Comparison of ENCODE assay signal across 8 cellular contexts in the genomic region with DNA sequence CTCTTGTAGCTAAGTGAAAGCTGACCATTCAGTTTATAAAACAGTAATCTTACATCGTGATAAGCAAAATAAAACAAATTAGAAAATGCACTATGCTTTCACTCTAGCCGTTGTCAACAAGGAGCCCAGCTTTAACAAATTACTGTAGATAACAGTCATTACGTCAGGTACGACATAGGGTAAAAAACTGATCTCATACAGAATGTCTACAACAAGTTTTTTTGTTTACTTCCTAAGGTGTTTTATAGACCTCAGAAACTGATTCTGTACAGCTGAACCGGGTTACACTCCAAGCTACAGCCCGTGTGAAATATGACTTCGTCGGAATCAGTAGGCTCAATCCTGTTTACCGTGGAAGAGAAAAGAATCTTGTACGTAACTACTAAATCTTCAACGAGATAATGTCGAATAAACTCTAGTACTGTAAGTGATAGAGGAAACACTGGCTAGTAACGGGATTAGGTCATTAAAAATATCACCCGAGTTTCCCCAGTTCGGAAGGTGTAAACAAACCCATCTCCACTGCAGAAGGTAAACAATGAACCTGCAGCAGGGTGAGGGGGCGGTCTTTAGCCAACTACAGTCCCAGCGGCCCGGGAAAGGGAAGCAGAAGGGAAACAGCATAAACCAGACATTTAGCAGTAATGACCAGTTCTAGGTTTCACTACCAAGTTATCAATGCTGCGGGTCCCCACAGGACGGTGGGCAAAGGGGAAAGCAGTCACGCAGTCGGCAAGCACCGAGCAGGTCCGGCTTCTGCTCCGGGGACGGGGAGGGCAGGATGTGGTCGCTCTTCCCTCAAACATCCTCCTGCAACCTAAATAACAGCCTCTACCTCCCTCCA. TPM values are rescaled to one million over a fixed set of nuclear protein-coding genes. Genes with fewer than 3 reads are reported as not detected.
DNase-seq lines count a peak whose midpoint lies in the region; ATAC-seq and TF ChIP-seq lines count a peak whose summit lies in the region.

No MANE protein-coding gene starts in this region.

- no peak overlapping the region for H3K27ac ChIP-seq in SK-N-MC
- peak overlapping the region; percentile 8 to 99 (median 97) for H3K27ac ChIP-seq in adrenal gland
- peak overlapping the region; percentile 97 to 100 for H3K27ac ChIP-seq in right atrium auricular region
- H3K27ac ChIP-seq in prostate gland, result peak overlapping the region; percentile 99 to 100
- H3K27ac ChIP-seq in vagina, result peak overlapping the region; percentile 99

- peak overlapping the region; percentile 94 for H3K4me3 ChIP-seq in SK-N-MC
- H3K4me3 ChIP-seq in adrenal gland, result peak overlapping the region; percentile 89 to 99 (median 98)
- peak overlapping the region; percentile 93 to 97 for H3K4me3 ChIP-seq in right atrium auricular region
- H3K4me3 ChIP-seq in prostate gland, result peak overlapping the region; percentile 98 to 99
- peak overlapping the region; percentile 91 to 96 for H3K4me3 ChIP-seq in vagina

- TF ChIP-seq POLR2A in adrenal gland (IDR thresholded peaks at IDR 0.05), result peak in 1 of 2 donors; percentile 52
- no peak for TF ChIP-seq POLR2A in prostate gland (IDR thresholded peaks at IDR 0.05)
- TF ChIP-seq POLR2A in vagina (IDR thresholded peaks at IDR 0.05), result no peak

- no peak for TF ChIP-seq EP300 in Ishikawa (IDR thresholded peaks at IDR 0.05; ENCODE audit: borderline replicate concordance)

- DNase-seq in ELF-1 (ENCODE audit: low read depth, low spot score), result peak; percentile 75
- no peak for DNase-seq in SK-N-MC (ENCODE audit: low read depth, low spot score)
- peak; percentile 24 to 66 (median 48) for DNase-seq in adrenal gland
- DNase-seq in right atrium auricular region (ENCODE audit: low spot score), result no peak
- DNase-seq in prostate gland (ENCODE audit: low spot score), result peak; percentile 39
- no peak for DNase-seq in vagina (ENCODE audit: extremely low spot score in 2 of 2)

- H3K27me3 ChIP-seq in adrenal gland (no peaks in the 10 kb centered on the region), right atrium auricular region (no peaks in the 10 kb centered on the region), prostate gland (replicated peaks; ENCODE audit: insufficient read depth) (no peaks in the 10 kb centered on the region), vagina (no peaks in the 10 kb centered on the region)

- WGBS in adrenal gland, 4 donors, result 2 to 4% (median 3%) methylated on average over 21 to 27 of the region's 27 CpGs
- 2% methylated on average over 27 of the region's 27 CpGs for WGBS in prostate gland

- no peaks in the 10 kb centered on the region for H3K9me3 ChIP-seq in SK-N-MC (ENCODE audit: low read depth, low read length)
- H3K9me3 ChIP-seq in adrenal gland (replicated peaks in 1 of 3), result no peaks in the 10 kb centered on the region
- H3K9me3 ChIP-seq in right atrium auricular region, result no peaks in the 10 kb centered on the region
- no peaks in the 10 kb centered on the region for H3K9me3 ChIP-seq in prostate gland
- no peaks in the 10 kb centered on the region for H3K9me3 ChIP-seq in vagina

- intact Hi-C loops in adrenal gland (cut with DNase I), result no loop called here
- intact Hi-C loops in prostate gland (cut with DNase I), result loop anchor here (10.0 kb wide), 1 partner anchor 628 kb away; no protein-coding TSS in a partner anchor
- intact Hi-C loops in vagina (cut with DNase I), result loop anchor here (10.0 kb wide), 3 partner anchors 58 to 628 kb away; partner anchors contain the start of gene OSMR

- peak overlapping the region; percentile 97 for H3K9ac ChIP-seq in SK-N-MC (ENCODE audit: insufficient read length)

- TF ChIP-seq RAD21 in Ishikawa (IDR thresholded peaks at IDR 0.05; ENCODE audit: low read depth), result no peak

- H3K4me1 ChIP-seq in adrenal gland (replicated peaks in 1 of 2), result peaks cover 6 to 37% of the 10 kb centered on the region in 2 donors
- H3K4me1 ChIP-seq in right atrium auricular region, result peaks cover 6 to 41% of the 10 kb centered on the region in 2 donors
- peaks cover 4% of the 10 kb centered on the region for H3K4me1 ChIP-seq in prostate gland (replicated peaks)
- H3K4me1 ChIP-seq in vagina, result peaks cover 28% of the 10 kb centered on the region

- peak; percentile 40 for ATAC-seq in GM21717 (IDR thresholded peaks at IDR 0.05; ENCODE audit: unreplicated experiment)

- H3K36me3 ChIP-seq in SK-N-MC (ENCODE audit: insufficient read depth, low read length), result peaks cover 19% of the 10 kb centered on the region
- no peaks in the 10 kb centered on the region for H3K36me3 ChIP-seq in adrenal gland (replicated peaks in 1 of 2)
- no peaks in the 10 kb centered on the region for H3K36me3 ChIP-seq in right atrium auricular region
- H3K36me3 ChIP-seq in prostate gland, result no peaks in the 10 kb centered on the region
- H3K36me3 ChIP-seq in vagina, result no peaks in the 10 kb centered on the region

- no peak for TF ChIP-seq CTCF in adrenal gland (IDR thresholded peaks at IDR 0.05)
- no peak for TF ChIP-seq CTCF in right atrium auricular region (IDR thresholded peaks at IDR 0.05)
- TF ChIP-seq CTCF in prostate gland (IDR thresholded peaks at IDR 0.05), result no peak
- peak in 1 of 3 experiments; percentile 5 for TF ChIP-seq CTCF in vagina (IDR thresholded peaks at IDR 0.05)

TF ChIP-seq in Ishikawa, 13 proteins besides CTCF, POLR2A, EP300 and RAD21:
- no peak for TF ChIP-seq TEAD4 (IDR thresholded peaks at IDR 0.05)
- TF ChIP-seq EGR1 (IDR thresholded peaks at IDR 0.05), result 0 out of 2 replicates have a peak, but pooled peaks have one; percentile 4

RNA-seq across cellular contexts. Expression of gene RICTOR, which starts 1.1 kb away (rescaled TPM):
- total RNA-seq in adrenal gland, result 10 to 100 TPM; 10.6 to 44.7 (median 23.8) TPM
- polyA plus RNA-seq in adrenal gland, result 10 to 100 TPM in 1 of 3 donors, 1 to 10 TPM in 2; 4.7 to 10.2 (median 9.7) TPM
- 10 to 100 TPM; 18.7 to 25.1 TPM for total RNA-seq in right atrium auricular region
- total RNA-seq in prostate gland, result 10 to 100 TPM; 21.5 to 36.8 TPM
- total RNA-seq in vagina, result 39.3 TPM

Comparison
In these comparisons a context has a peak if more than half of its experiments do, and no peak if none do; other contexts are left out.
1. DNase-seq: peak in ELF-1 (single experiment), adrenal gland (7 of 7) and prostate gland (single experiment); none in SK-N-MC (single experiment), right atrium auricular region (single experiment) and vagina (0 of 2).
2. intact Hi-C loops: an anchor here in prostate gland (10.0 kb wide) and vagina (10.0 kb wide); none called in adrenal gland.
3. Peak in every context shown above with its lines, with median percentiles within 50 percentile points of each other: H3K4me3 ChIP-seq.